9 cellular contexts compared by ENCODE assay signal in genomic region chr1:220217383-220217988, GRCh38. TPM values are rescaled to one million over a fixed set of nuclear protein-coding genes. Genes with fewer than 3 reads are reported as not detected.
DNase-seq lines count a peak whose midpoint lies in the region; ATAC-seq and TF ChIP-seq lines count a peak whose summit lies in the region.
"Had no signal": no experiment of that assay in that cellular context is flagged by ENCODE, and none has a peak within 500 bp of the region (broad histone marks: within the 10 kb centered on the region; RNA-seq: fewer than 3 reads in every experiment).

No MANE protein-coding gene starts in this region.

- no peak overlapping the region for H3K27ac Mint-ChIP-seq in glutamatergic neuron (ENCODE audit: unreplicated experiment)

- H3K27me3 Mint-ChIP-seq in glutamatergic neuron (ENCODE audit: unreplicated experiment), result no peaks in the 10 kb centered on the region

- ATAC-seq in GM21367 (IDR thresholded peaks at IDR 0.05; ENCODE audit: unreplicated experiment), result no peak

- TF ChIP-seq CTCF in BE2C (IDR thresholded peaks at IDR 0.05; ENCODE audit: low read depth, low read length) (peak; percentile 52), GM20000 (IDR thresholded peaks at IDR 0.05; ENCODE audit: extremely low read depth, missing control alignments) (peak; percentile 49), glutamatergic neuron (IDR thresholded peaks at IDR 0.05; ENCODE audit: partially characterized antibody, unreplicated experiment) (peak; percentile 27)

- peaks cover 24% of the 10 kb centered on the region for H3K4me1 Mint-ChIP-seq in glutamatergic neuron (ENCODE audit: low read depth, unreplicated experiment)

- no peaks in the 10 kb centered on the region for H3K27me3 ChIP-seq in BE2C

- DNase-seq in BE2C (no peak), GM20000 (ENCODE audit: low spot score) (no peak), SK-MEL-5 (ENCODE audit: low read depth, low spot score) (peak; percentile 57), glutamatergic neuron (no peak), OCI-M2 (lab: John Stamatoyannopoulos, UW; ENCODE audit: unreplicated experiment) (no peak), T-helper 9 cell (no peak), NCI-H2196 (lab: John Stamatoyannopoulos, UW; ENCODE audit: unreplicated experiment) (no peak)
- DNase-seq: activated gamma-delta T cell had no signal

- H3K4me1 ChIP-seq in BE2C, result no peaks in the 10 kb centered on the region

- H3K36me3 Mint-ChIP-seq in glutamatergic neuron (ENCODE audit: unreplicated experiment), result no peaks in the 10 kb centered on the region

- no peaks in the 10 kb centered on the region for H3K36me3 ChIP-seq in BE2C

- H3K9me3 ChIP-seq in BE2C, result no peaks in the 10 kb centered on the region

- no peak overlapping the region for H3K4me3 ChIP-seq in BE2C (ENCODE audit: low read depth, low read length)

- peaks cover 2% of the 10 kb centered on the region for H3K9me3 Mint-ChIP-seq in glutamatergic neuron (ENCODE audit: unreplicated experiment)

- in situ Hi-C loops in SK-MEL-5 (cut with HindIII; ENCODE audit: low pct_unique_long_range_greater_than_20kb, low sequenced_read_pairs), result no loop called here

- no peak overlapping the region for H3K4me3 Mint-ChIP-seq in glutamatergic neuron (ENCODE audit: unreplicated experiment)

RNA-seq across cellular contexts. Expression of gene RAB3GAP2, which starts 54.8 kb away (rescaled TPM):
- 22.3 TPM for polyA plus RNA-seq in BE2C (2012; ENCODE audit: insufficient read depth, insufficient read length, low read depth)
- total RNA-seq in SK-MEL-5 (2014; rRNA removed; shearing (Covaris generic)), result 19.8 and 20.4 TPM in 2 replicates
- 13.4 and 19.1 TPM in 2 replicates for polyA plus RNA-seq in SK-MEL-5 (2015; cell fraction: cytosol; rRNA removed)
- 45.1 and 54.9 TPM in 2 replicates for polyA plus RNA-seq in SK-MEL-5 (2015; cell fraction: nucleus; rRNA removed)
- 65.3 TPM for total RNA-seq in glutamatergic neuron (ENCODE audit: unreplicated experiment)
